ENCODE assay signal across 31 cellular contexts in genomic region chr11:97742717-97743116, GRCh38.
DNase-seq lines count a peak whose midpoint lies in the region; ATAC-seq, FAIRE-seq and TF ChIP-seq lines count a peak whose summit lies in the region.
"Had no signal": no experiment of that assay in that cellular context is flagged by ENCODE, and none has a peak within 500 bp of the region (broad histone marks: within the 10 kb centered on the region; RNA-seq: fewer than 3 reads in every experiment).

No MANE protein-coding gene starts in this region.

- no peak overlapping the region for H3K4ac ChIP-seq in IMR-90 (ENCODE audit: low read depth, low read length)

- H4K20me1 ChIP-seq in IMR-90 (ENCODE audit: insufficient read depth, low read length) = no peaks in the 10 kb centered on the region
- no peaks in the 10 kb centered on the region for H4K20me1 ChIP-seq in astrocyte (ENCODE audit: insufficient read depth, low read length)

- H3K9me1 ChIP-seq in IMR-90 (ENCODE audit: insufficient read depth, low read length) = no peaks in the 10 kb centered on the region

- H3K79me1 ChIP-seq in IMR-90 (ENCODE audit: low read depth in 1 of 2, low read length in 2 of 2) = no peaks in the 10 kb centered on the region

- H3K27ac ChIP-seq in 22Rv1 (peak overlapping the region; percentile 11; the same call in 1 of the 2 replicates), IMR-90 (ENCODE audit: insufficient read depth, low read length) (no peak overlapping the region), astrocyte (ENCODE audit: low read depth, low read length) (peak overlapping the region; percentile 23)
- H3K27ac ChIP-seq: left ventricle myocardium inferior, tibial nerve had no signal

- H3K9me3 Mint-ChIP-seq in astrocyte (ENCODE audit: unreplicated experiment) = peaks cover 25% of the 10 kb centered on the region

- no CpG with 5 or more reads among the region's 3 CpGs for WGBS in IMR-90 (ENCODE audit: extremely low coverage in 2 of 2, insufficient read length in 1 of 2), 2 experiments

- H4K91ac ChIP-seq in IMR-90 (ENCODE audit: insufficient read depth, low read depth, low read length) = no peak overlapping the region

- H3K4me2 ChIP-seq in IMR-90 (ENCODE audit: low read depth, low read length) = no peak overlapping the region
- no peak overlapping the region for H3K4me2 ChIP-seq in astrocyte (ENCODE audit: low read length)

- no TSS peak for BruUV-seq in IMR-90 (replicated peaks; lab: Mats Ljungman, UMichigan)

- no peak for TF ChIP-seq CTCF in 22Rv1 (IDR thresholded peaks at IDR 0.05)
- no peak for TF ChIP-seq CTCF in IMR-90 (conservative IDR thresholded peaks at IDR 0.05; ENCODE audit: low read depth, low read length)
- TF ChIP-seq CTCF in astrocyte (IDR thresholded peaks at IDR 0.05; ENCODE audit: insufficient read depth, low read depth, low read length) = no peak
- no peak for TF ChIP-seq CTCF in fibroblast of the aortic adventitia (IDR thresholded peaks at IDR 0.05; ENCODE audit: insufficient read depth, low read length)
- TF ChIP-seq CTCF in BE2C (IDR thresholded peaks at IDR 0.05; ENCODE audit: low read depth, low read length) = no peak

- H3K4me3 Mint-ChIP-seq in astrocyte (ENCODE audit: unreplicated experiment) = no peak overlapping the region
- H3K4me3 Mint-ChIP-seq: activated CD4-positive, alpha-beta memory T cell treated with anti-CD3 and anti-CD28 coated beads for 36 hours; activated naive CD4-positive, alpha-beta T cell treated with anti-CD3 and anti-CD28 coated beads, Interleukin-2, amount 10 ng/mL, durations not matched to agents 7 days and 5 days; dendritic cell treated with granulocyte-macrophage colony-stimulating factor and Interleukin-4, amounts not matched to agents 40 ng/mL and 50 ng/mL, for 4 days; endodermal cell; H9; naive thymus-derived CD4-positive, alpha-beta T cell had no signal

- H4K8ac ChIP-seq in IMR-90 (ENCODE audit: low read depth in 2 of 2, low read length in 2 of 2) = no peak overlapping the region

- H3K56ac ChIP-seq in IMR-90 (ENCODE audit: extremely low read depth, insufficient read depth, low read length) = no peak overlapping the region

- no peak overlapping the region for H2AK9ac ChIP-seq in IMR-90 (replicated peaks; ENCODE audit: low read depth, low read length, poor library complexity)

- H2BK120ac ChIP-seq in IMR-90 (ENCODE audit: low read depth, low read length) = no peak overlapping the region

- H3K9ac ChIP-seq in IMR-90 (ENCODE audit: low read depth, low read length) (no peak overlapping the region), astrocyte (ENCODE audit: low read length) (no peak overlapping the region)

- H2BK15ac ChIP-seq in IMR-90 (ENCODE audit: low read depth, low read length) = no peak overlapping the region

- H3K79me2 ChIP-seq in astrocyte (ENCODE audit: insufficient read depth, low read length) = no peaks in the 10 kb centered on the region

- no peaks in the 10 kb centered on the region for H3K36me3 ChIP-seq in IMR-90 (ENCODE audit: control insufficient read depth, insufficient read depth, low read length)
- H3K36me3 ChIP-seq in astrocyte (ENCODE audit: insufficient read depth, low read length) = no peaks in the 10 kb centered on the region
- H3K36me3 ChIP-seq in BE2C = no peaks in the 10 kb centered on the region
- H3K36me3 ChIP-seq: left ventricle myocardium inferior, tibial nerve had no signal

- intact Hi-C loops in IMR-90 (cut with micrococcal nuclease) = no loop called here

- H4K5ac ChIP-seq in IMR-90 (ENCODE audit: low read depth, low read length) = no peak overlapping the region

- no peak overlapping the region for H2BK20ac ChIP-seq in IMR-90 (ENCODE audit: low read depth, low read length)

- H3K27me3 ChIP-seq in IMR-90 (ENCODE audit: control insufficient read depth, insufficient read depth, low read length) = no peaks in the 10 kb centered on the region
- H3K27me3 ChIP-seq in astrocyte (ENCODE audit: insufficient read depth, low read length) = no peaks in the 10 kb centered on the region
- no peaks in the 10 kb centered on the region for H3K27me3 ChIP-seq in BE2C
- H3K27me3 ChIP-seq: tibial nerve had no signal

- POLR2A ChIA-PET in IMR-90 (lab: Charles Lee; ENCODE audit: unreplicated experiment) = no interaction called here

- no peak overlapping the region for H2AK5ac ChIP-seq in IMR-90 (ENCODE audit: low read depth, low read length)

- ATAC-seq in IMR-90 (ENCODE audit: low read depth) (peak; percentile 17; the same call in 1 of the 2 replicates), HG02678 (IDR thresholded peaks at IDR 0.05; ENCODE audit: unreplicated experiment) (no peak), GM21737 (IDR thresholded peaks at IDR 0.05; ENCODE audit: unreplicated experiment) (no peak)
- ATAC-seq: activated CD4-positive, CD25-positive, alpha-beta regulatory T cell treated with anti-CD3 and anti-CD28 coated beads, Interleukin-2, amount 50 U/mL, for 24 hours; naive thymus-derived CD4-positive, alpha-beta T cell; Panc1 had no signal

- H3K27ac Mint-ChIP-seq in astrocyte (ENCODE audit: unreplicated experiment) = peak overlapping the region; percentile 100
- H3K27ac Mint-ChIP-seq: activated CD4-positive, alpha-beta memory T cell treated with anti-CD3 and anti-CD28 coated beads for 36 hours; activated naive CD4-positive, alpha-beta T cell treated with anti-CD3 and anti-CD28 coated beads, Interleukin-2, amount 10 ng/mL, durations not matched to agents 7 days and 5 days; dendritic cell treated with granulocyte-macrophage colony-stimulating factor and Interleukin-4, amounts not matched to agents 40 ng/mL and 50 ng/mL, for 4 days; endodermal cell; naive thymus-derived CD4-positive, alpha-beta T cell had no signal

- peak; percentile 34 for DNase-seq in IMR-90
- DNase-seq in astrocyte (ENCODE audit: low read depth) = no peak
- DNase-seq in fibroblast of the aortic adventitia (ENCODE audit: low read depth) = peak; percentile 8
- DNase-seq in BE2C = no peak
- DNase-seq in activated CD4-positive, CD25-positive, alpha-beta regulatory T cell treated with anti-CD3 and anti-CD28 coated beads, Interleukin-2, amount 50 U/mL, for 72 hours = no peak
- DNase-seq: activated CD4-positive, alpha-beta memory T cell treated with anti-CD3 and anti-CD28 coated beads for 36 hours; activated CD8-positive, alpha-beta memory T cell treated with anti-CD3 and anti-CD28 coated beads, Interleukin-2, amount 50 U/mL, for 4 hours; activated naive CD4-positive, alpha-beta T cell treated with anti-CD3 and anti-CD28 coated beads, Interleukin-2, amount 10 ng/mL, durations not matched to agents 7 days and 5 days; amygdala; COR-L47; DMS79; endodermal cell; H9; left ventricle myocardium inferior; midbrain; naive thymus-derived CD4-positive, alpha-beta T cell; NCI-H1092; NCI-H187; NCI-H510A treated with DMSO at 0.1 percent for 48 hours; NK-92 treated with Interleukin-12 subunit alpha and Interleukin-12 subunit beta, amount 100 ng/mL, for 24 hours; retina; SIG-M5; T-helper 1 cell had no signal

- H2BK5ac ChIP-seq in IMR-90 (ENCODE audit: low read depth, low read length, poor library complexity, severe bottlenecking) = no peak overlapping the region

- in situ Hi-C loops in IMR-90 (cut with MboI; ENCODE audit: low sequenced_read_pairs) = no loop called here

- no peak for TF ChIP-seq RAD21 in IMR-90 (IDR thresholded peaks at IDR 0.05; ENCODE audit: low read length)

- no peak overlapping the region for H3K4me3 ChIP-seq in IMR-90 (ENCODE audit: insufficient read depth, low read depth, low read length)
- H3K4me3 ChIP-seq in astrocyte (ENCODE audit: insufficient read depth, low read depth, low read length) = no peak overlapping the region
- H3K4me3 ChIP-seq in fibroblast of the aortic adventitia (ENCODE audit: low read depth, low read length) = no peak overlapping the region
- H3K4me3 ChIP-seq in BE2C (ENCODE audit: low read depth, low read length) = no peak overlapping the region
- H3K4me3 ChIP-seq: left ventricle myocardium inferior, tibial nerve had no signal

- H3K23ac ChIP-seq in IMR-90 (ENCODE audit: low read depth, low read length) = no peak overlapping the region

- H3K9me3 ChIP-seq in IMR-90 (ENCODE audit: control insufficient read depth, insufficient read depth, low read length) (peaks cover 2% of the 10 kb centered on the region; the same call in 1 of the 2 replicates), astrocyte (ENCODE audit: insufficient read depth, low read depth, low read length) (peaks cover 4% of the 10 kb centered on the region), BE2C (no peaks in the 10 kb centered on the region)

- H2AFZ ChIP-seq in IMR-90 (replicated peaks; ENCODE audit: low read length, poor library complexity) = no peak overlapping the region
- no peak overlapping the region for H2AFZ ChIP-seq in astrocyte (ENCODE audit: low read depth, low read length)

- no peak overlapping the region for H3K14ac ChIP-seq in IMR-90 (replicated peaks; ENCODE audit: low read depth, low read length)

- no peaks in the 10 kb centered on the region for H3K27me3 Mint-ChIP-seq in astrocyte (ENCODE audit: low read depth, unreplicated experiment)
- H3K27me3 Mint-ChIP-seq: activated CD4-positive, alpha-beta memory T cell treated with anti-CD3 and anti-CD28 coated beads for 36 hours; activated naive CD4-positive, alpha-beta T cell treated with anti-CD3 and anti-CD28 coated beads, Interleukin-2, amount 10 ng/mL, durations not matched to agents 7 days and 5 days; dendritic cell treated with granulocyte-macrophage colony-stimulating factor and Interleukin-4, amounts not matched to agents 40 ng/mL and 50 ng/mL, for 4 days; naive thymus-derived CD4-positive, alpha-beta T cell had no signal

- dilution Hi-C loops in IMR-90 (cut with HindIII; ENCODE audit: low sequenced_read_pairs, unreplicated experiment) = no loop called here

- no peak for TF ChIP-seq POLR2A in IMR-90 (IDR thresholded peaks at IDR 0.05; ENCODE audit: low read depth, low read length)

- peaks cover 2% of the 10 kb centered on the region for H3K36me3 Mint-ChIP-seq in astrocyte (ENCODE audit: low read depth, unreplicated experiment)
- H3K36me3 Mint-ChIP-seq: activated CD4-positive, alpha-beta memory T cell treated with anti-CD3 and anti-CD28 coated beads for 36 hours; activated naive CD4-positive, alpha-beta T cell treated with anti-CD3 and anti-CD28 coated beads, Interleukin-2, amount 10 ng/mL, durations not matched to agents 7 days and 5 days had no signal

- peaks cover 20% of the 10 kb centered on the region for H3K4me1 Mint-ChIP-seq in astrocyte (ENCODE audit: low read depth, unreplicated experiment)
- H3K4me1 Mint-ChIP-seq: activated naive CD4-positive, alpha-beta T cell treated with anti-CD3 and anti-CD28 coated beads, Interleukin-2, amount 10 ng/mL, durations not matched to agents 7 days and 5 days; endodermal cell; H9; naive thymus-derived CD4-positive, alpha-beta T cell had no signal

- no peak overlapping the region for H3K18ac ChIP-seq in IMR-90 (ENCODE audit: low read depth, low read length)

- CTCF ChIA-PET in IMR-90 (lab: Yijun Ruan, JAX) = interaction anchor here (0.6 kb wide), 1 partner anchor 92 kb away, joined by 3 read pairs; no protein-coding TSS in a partner anchor

- FAIRE-seq in astrocyte (lab: Jason Lieb, UNC) = no peak
- FAIRE-seq: islet of Langerhans had no signal

- H3K4me1 ChIP-seq in IMR-90 (ENCODE audit: control insufficient read depth, insufficient read depth, low read length) = no peaks in the 10 kb centered on the region; the same call in 1 of the 2 replicates
- H3K4me1 ChIP-seq in astrocyte (ENCODE audit: insufficient read depth, low read length) = peaks cover 19% of the 10 kb centered on the region
- no peaks in the 10 kb centered on the region for H3K4me1 ChIP-seq in BE2C
- H3K4me1 ChIP-seq: tibial nerve had no signal

Comparison
In these comparisons a context has a peak if more than half of its experiments do, and no peak if none do; other contexts are left out.
1. DNase-seq: peak in IMR-90 (single experiment) and fibroblast of the aortic adventitia (single experiment); none in astrocyte (single experiment), BE2C (single experiment) and activated CD4-positive, CD25-positive, alpha-beta regulatory T cell treated with anti-CD3 and anti-CD28 coated beads, Interleukin-2, amount 50 U/mL, for 72 hours (single experiment).